In the genomic region with DNA sequence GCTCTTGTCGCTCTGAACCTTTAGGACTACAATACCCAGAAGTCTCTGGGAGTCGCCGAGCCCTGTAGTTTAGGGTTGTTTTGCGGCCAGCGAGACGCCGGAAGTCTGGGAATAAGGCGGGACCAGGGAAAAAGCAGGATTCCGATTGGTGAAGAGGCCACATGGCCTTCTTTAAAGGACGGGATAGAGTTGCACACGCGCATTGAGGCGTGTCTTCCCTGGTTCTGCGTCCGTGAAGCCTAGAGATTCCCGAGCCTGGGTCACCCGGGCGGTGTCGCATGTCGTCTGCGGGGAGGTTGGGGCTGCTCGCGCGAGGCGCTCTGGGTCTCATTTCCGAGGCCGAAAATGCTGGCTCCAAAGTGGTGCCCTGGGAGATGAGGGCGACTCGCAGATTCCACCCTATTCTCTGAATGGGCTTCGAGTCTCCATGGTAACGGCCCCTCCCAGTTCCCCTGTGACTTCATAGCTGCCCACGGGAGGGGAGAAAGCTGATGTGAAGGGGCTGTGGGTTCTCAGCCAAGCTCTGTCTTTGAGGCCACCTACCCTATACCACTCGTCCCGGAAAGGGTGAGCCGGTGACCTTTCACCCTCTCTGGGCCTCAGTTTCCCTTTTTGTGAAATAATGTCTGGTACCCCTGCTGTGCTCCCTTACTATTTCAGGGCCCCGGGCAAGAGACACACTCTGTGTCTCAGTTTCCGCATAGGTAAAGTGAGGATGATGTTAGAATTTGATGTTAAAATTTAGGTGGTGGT, we compare ENCODE assay signal across 8 cellular contexts. TPM values are rescaled to one million over a fixed set of nuclear protein-coding genes. Genes with fewer than 3 reads are reported as not detected.
A peak's percentile ranks its signal among the peaks of the same experiment; 100 is the strongest.
DNase-seq lines count a peak whose midpoint lies in the region; ATAC-seq and TF ChIP-seq lines count a peak whose summit lies in the region.

No MANE protein-coding gene starts in this region.

- no peaks in the 10 kb centered on the region for H3K36me3 ChIP-seq in WERI-Rb-1
- H3K36me3 ChIP-seq in mammary epithelial cell (ENCODE audit: insufficient read depth, low read length) = no peaks in the 10 kb centered on the region
- peaks cover 10% of the 10 kb centered on the region; the same call in 1 of the 2 replicates for H3K36me3 ChIP-seq in iPS-20b (ENCODE audit: insufficient read depth, low read depth, low read length)
- H3K36me3 ChIP-seq in skeletal muscle tissue (ENCODE audit: control insufficient read depth in 3 of 3, insufficient read depth in 3 of 3, low read length in 3 of 3) = peaks cover 0 to 6% (median 2%) of the 10 kb centered on the region in 3 donors

- BruUV-seq in mammary epithelial cell (replicated peaks; lab: Mats Ljungman, UMichigan) = TSS peak; percentile 67

- POLR2A ChIA-PET in AG04449 (lab: Yijun Ruan, JAX) = no interaction called here

- peak overlapping the region; percentile 90 for H2AFZ ChIP-seq in mammary epithelial cell (ENCODE audit: low read depth, low read length)

- no peaks in the 10 kb centered on the region for H3K9me3 ChIP-seq in WERI-Rb-1 (ENCODE audit: severe bottlenecking)
- no peaks in the 10 kb centered on the region for H3K9me3 ChIP-seq in mammary epithelial cell (replicated peaks; ENCODE audit: insufficient read depth, low read length)
- H3K9me3 ChIP-seq in iPS-20b (ENCODE audit: insufficient read depth, low read depth, low read length) = no peaks in the 10 kb centered on the region
- no peaks in the 10 kb centered on the region for H3K9me3 ChIP-seq in skeletal muscle tissue (ENCODE audit: control insufficient read depth in 3 of 3, low read length in 3 of 3)

- WGBS in mammary epithelial cell (ENCODE audit: low coverage, missing lambda C conversion rate) = 0% methylated on average over 17 of the region's 37 CpGs

- no peak for TF ChIP-seq CTCF in AG04449 (IDR thresholded peaks at IDR 0.05; ENCODE audit: insufficient read depth, low read length, missing control alignments)
- no peak for TF ChIP-seq CTCF in WERI-Rb-1 (IDR thresholded peaks at IDR 0.05; ENCODE audit: low read depth, low read length)
- no peak for TF ChIP-seq CTCF in mammary epithelial cell (conservative IDR thresholded peaks at IDR 0.05 in 1 of 2, IDR thresholded peaks at IDR 0.05 in 1 of 2; ENCODE audit: extremely low read depth in 1 of 2, insufficient read depth in 1 of 2, low read depth in 1 of 2, low read length in 2 of 2)

- H3K27ac ChIP-seq in WERI-Rb-1 (peak overlapping the region; percentile 94), mammary epithelial cell (ENCODE audit: insufficient read depth, low read depth, low read length) (peak overlapping the region; percentile 95), iPS-20b (ENCODE audit: low read length) (peak overlapping the region; percentile 54), skeletal muscle tissue (ENCODE audit: low read depth, low read length) (peak overlapping the region; percentile 94)

- DNase-seq in AG04449 (ENCODE audit: low read depth, low spot score) = peak; percentile 89
- DNase-seq in NCI-H2196 treated with DMSO at 0.1 percent for 48 hours (lab: John Stamatoyannopoulos, UW; ENCODE audit: unreplicated experiment) = peak; percentile 93
- peak; percentile 96 for DNase-seq in WERI-Rb-1
- peak; percentile 97 for DNase-seq in mammary epithelial cell

- peaks cover 15% of the 10 kb centered on the region for H3K79me2 ChIP-seq in mammary epithelial cell (ENCODE audit: insufficient read depth, low read length)

- dilution Hi-C loops in mammary epithelial cell (cut with HindIII; ENCODE audit: low sequenced_read_pairs) = no loop called here

- H3K4me2 ChIP-seq in mammary epithelial cell (ENCODE audit: insufficient read depth, low read depth, low read length) = peak overlapping the region; percentile 78

- peaks cover 6% of the 10 kb centered on the region for H3K4me1 ChIP-seq in mammary epithelial cell (ENCODE audit: insufficient read depth, low read length)
- no peaks in the 10 kb centered on the region for H3K4me1 ChIP-seq in iPS-20b (ENCODE audit: insufficient read depth, low read length)
- H3K4me1 ChIP-seq in skeletal muscle tissue (ENCODE audit: control insufficient read depth in 3 of 3, insufficient read depth in 3 of 3, low read length in 3 of 3) = peaks cover 13 to 18% (median 13%) of the 10 kb centered on the region in 3 donors

- CTCF ChIA-PET in AG04449 (lab: Yijun Ruan, JAX) = interaction anchor here (1.0 to 1.9 kb wide), 3 partner anchors 62 to 239 kb away, joined by 3 to 9 read pairs (median 6); no protein-coding TSS in a partner anchor
- CTCF ChIA-PET in mammary epithelial cell (lab: Charles Lee; ENCODE audit: low non-redundant PET) = interaction anchor here (0.7 to 1.7 kb wide), 3 partner anchors 18 to 234 kb away, joined by 9 to 21 read pairs (median 12); no protein-coding TSS in a partner anchor

- ATAC-seq in GM18873 (IDR thresholded peaks at IDR 0.05; ENCODE audit: low FRiP score, unreplicated experiment) = peak; percentile 75
- peak; percentile 62 for ATAC-seq in HG03139 (IDR thresholded peaks at IDR 0.05; ENCODE audit: unreplicated experiment)

- H3K27me3 ChIP-seq in WERI-Rb-1 (ENCODE audit: insufficient read depth, low read depth, severe bottlenecking) (no peaks in the 10 kb centered on the region), mammary epithelial cell (ENCODE audit: insufficient read depth, low read length) (no peaks in the 10 kb centered on the region), iPS-20b (ENCODE audit: insufficient read depth, low read length) (no peaks in the 10 kb centered on the region), skeletal muscle tissue (ENCODE audit: control insufficient read depth in 3 of 3, insufficient read depth in 3 of 3, low read length in 3 of 3) (no peaks in the 10 kb centered on the region)

- in situ Hi-C loops in mammary epithelial cell (cut with MboI; ENCODE audit: low sequenced_read_pairs in 2 of 2) = loop anchor here in 1 of 2 donors (10.0 kb wide), 2 partner anchors 60 to 230 kb away; no protein-coding TSS in a partner anchor

- H3K9ac ChIP-seq in mammary epithelial cell (ENCODE audit: insufficient read depth, low read length) = peak overlapping the region; percentile 95
- peak overlapping the region; percentile 83; the same call in 1 of the 2 replicates for H3K9ac ChIP-seq in iPS-20b (ENCODE audit: low read depth, low read length)
- H3K9ac ChIP-seq in skeletal muscle tissue (ENCODE audit: low read depth in 1 of 3, low read length in 3 of 3) = peak overlapping the region; percentile 92 to 97 (median 96)

- no peaks in the 10 kb centered on the region for H4K20me1 ChIP-seq in mammary epithelial cell (ENCODE audit: insufficient read depth, low read length)

- H3K4me3 ChIP-seq in AG04449 (ENCODE audit: low read depth, low read length) (peak overlapping the region; percentile 95), WERI-Rb-1 (ENCODE audit: low read depth, low read length) (peak overlapping the region; percentile 68), mammary epithelial cell (replicated peaks in 1 of 3; ENCODE audit: insufficient read depth in 1 of 3, low read depth in 2 of 3, low read length in 3 of 3) (peak overlapping the region; percentile 66 to 91 (median 80)), iPS-20b (ENCODE audit: low read length) (peak overlapping the region; percentile 78), skeletal muscle tissue (ENCODE audit: low read length in 3 of 3) (peak overlapping the region; percentile 96 to 100 (median 99))

- intact Hi-C loops in mammary epithelial cell (cut with micrococcal nuclease) = loop anchor here (10.0 kb wide), 1 partner anchor 680 kb away; no protein-coding TSS in a partner anchor

RNA-seq across cellular contexts. Expression of gene ZSCAN5A, which starts 0.6 kb away (rescaled TPM):
- 1 to 10 TPM; 5.5 to 7.4 TPM for total RNA-seq in mammary epithelial cell
- 7.9 TPM for polyA plus RNA-seq in mammary epithelial cell
- polyA minus RNA-seq in mammary epithelial cell = 31.9 TPM
- total RNA-seq in skeletal muscle tissue = 3.1 TPM

RNA-seq across cellular contexts. Expression of gene EDDM13, which starts 42.7 kb away (rescaled TPM):
- total RNA-seq in mammary epithelial cell = 1 to 10 TPM in 1 of 2 donors, under 1 TPM in 1; 0.83 to 6.6 TPM
- 3.8 TPM for polyA plus RNA-seq in mammary epithelial cell
- not detected for polyA minus RNA-seq in mammary epithelial cell
- total RNA-seq in skeletal muscle tissue = not detected

Comparison
In these comparisons a context has a peak if more than half of its experiments do, and no peak if none do; other contexts are left out.
1. Peak in every context shown above with its lines: DNase-seq, ATAC-seq, H3K4me3 ChIP-seq and H3K27ac ChIP-seq.